Comparison of ENCODE assay signal across 17 cellular contexts in the genomic region with DNA sequence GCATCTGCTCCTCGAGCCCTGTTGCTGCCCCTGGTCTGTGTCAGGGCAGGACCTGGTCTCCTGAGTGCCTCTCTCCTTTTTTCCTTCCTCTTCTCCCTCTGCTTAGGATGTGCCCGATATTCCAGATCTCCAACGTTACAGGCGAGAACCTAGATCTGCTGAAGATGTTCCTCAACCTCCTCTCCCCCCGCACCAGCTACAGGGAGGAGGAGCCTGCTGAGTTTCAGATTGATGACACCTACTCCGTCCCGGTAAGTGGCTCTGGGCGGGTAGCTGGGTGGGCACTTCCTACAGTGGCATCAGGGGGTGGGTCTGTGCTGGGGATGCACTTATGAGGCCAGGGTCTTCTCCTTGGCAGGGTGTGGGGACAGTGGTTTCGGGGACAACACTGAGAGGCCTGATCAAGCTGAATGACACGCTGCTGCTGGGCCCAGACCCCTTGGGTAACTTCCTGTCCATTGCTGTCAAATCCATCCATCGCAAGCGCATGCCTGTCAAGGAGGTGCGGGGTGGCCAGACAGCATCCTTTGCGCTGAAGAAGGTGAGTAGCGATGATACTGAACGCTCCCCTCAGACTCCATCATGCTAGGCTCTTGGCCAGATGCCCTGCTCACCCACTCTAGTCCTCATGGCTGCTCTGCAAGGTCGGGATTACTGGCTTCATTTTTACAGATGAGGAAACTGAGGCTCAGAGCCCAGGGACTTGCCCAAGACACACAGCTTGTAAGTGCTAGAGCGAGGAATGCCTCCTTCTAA. TPM values are rescaled to one million over a fixed set of nuclear protein-coding genes. Genes with fewer than 3 reads are reported as not detected.
A peak's percentile ranks its signal among the peaks of the same experiment; 100 is the strongest.
DNase-seq lines count a peak whose midpoint lies in the region; ATAC-seq, FAIRE-seq and TF ChIP-seq lines count a peak whose summit lies in the region.
"Had no signal": no experiment of that assay in that cellular context is flagged by ENCODE, and none has a peak within 500 bp of the region (broad histone marks: within the 10 kb centered on the region; RNA-seq: fewer than 3 reads in every experiment).

No MANE protein-coding gene starts in this region.

- 88 to 96% (median 91%) methylated on average over 16 to 18 of the region's 18 CpGs for WGBS in spleen, 5 donors

- no peak overlapping the region for H3K4me3 Mint-ChIP-seq in central memory CD8-positive, alpha-beta T cell

- H3K9me3 Mint-ChIP-seq in central memory CD8-positive, alpha-beta T cell: no peaks in the 10 kb centered on the region

- H3K27ac ChIP-seq in BLaER1 treated with 17β-estradiol and CSF1 and Interleukin-3, amounts not matched to agents 10 nM and 100 nM: peak overlapping the region in 3 of 11 experiments; percentile 58 to 71 (median 68); a peak in 2 of 22 replicates
- H3K27ac ChIP-seq in spleen: no peak overlapping the region
- H3K27ac ChIP-seq: C4-2B, GM23248 had no signal

- peak overlapping the region in 9 of 11 experiments; percentile 54 to 93 (median 81); a peak in 18 of 22 replicates for H3K4me2 ChIP-seq in BLaER1 treated with 17β-estradiol and CSF1 and Interleukin-3, amounts not matched to agents 10 nM and 100 nM

- H3K4me1 Mint-ChIP-seq in central memory CD8-positive, alpha-beta T cell: peaks cover 21% of the 10 kb centered on the region

- H3K27me3 Mint-ChIP-seq in central memory CD8-positive, alpha-beta T cell: no peaks in the 10 kb centered on the region

- H3K27ac Mint-ChIP-seq in central memory CD8-positive, alpha-beta T cell (ENCODE audit: low read depth): peak overlapping the region; percentile 81

- no peak for TF ChIP-seq CTCF in spleen (IDR thresholded peaks at IDR 0.05 in 8 of 11, conservative IDR thresholded peaks at IDR 0.05 in 3 of 11)

- DNase-seq in GM12891 (ENCODE audit: insufficient read length, low spot score): no peak
- no peak for DNase-seq in central memory CD8-positive, alpha-beta T cell (ENCODE audit: low spot score in 2 of 2)
- peak; percentile 53 for DNase-seq in spleen
- no peak for DNase-seq in effector CD4-positive, alpha-beta T cell
- DNase-seq in posterior vena cava (ENCODE audit: low spot score): no peak
- DNase-seq: DMS53, GM23248, IMR-90, NCI-H1417 treated with DMSO at 0.1 percent for 48 hours, NCI-H2029, NCI-H2171 treated with DMSO at 0.1 percent for 48 hours, NCI-H510A, NCI-H82 had no signal

- H3K4me3 ChIP-seq in BLaER1 treated with 17β-estradiol and CSF1 and Interleukin-3, amounts not matched to agents 10 nM and 100 nM: no peak overlapping the region
- H3K4me3 ChIP-seq in spleen: no peak overlapping the region
- H3K4me3 ChIP-seq: GM23248 had no signal

- FAIRE-seq in GM12891 (lab: Jason Lieb, UNC): peak; percentile 5
- FAIRE-seq: GM12892 had no signal

- H3K9me3 ChIP-seq in BLaER1 treated with 17β-estradiol and CSF1 and Interleukin-3, amounts not matched to agents 10 nM and 100 nM (replicated peaks in 1 of 11): no peaks in the 10 kb centered on the region
- H3K9me3 ChIP-seq in spleen: no peaks in the 10 kb centered on the region

- peaks cover 94 to 100% (median 98%) of the 10 kb centered on the region in 11 experiments for H3K36me3 ChIP-seq in BLaER1 treated with 17β-estradiol and CSF1 and Interleukin-3, amounts not matched to agents 10 nM and 100 nM
- H3K36me3 ChIP-seq in spleen: peaks cover 3 to 100% (median 93%) of the 10 kb centered on the region in 6 donors

- peaks cover 84% of the 10 kb centered on the region for H3K36me3 Mint-ChIP-seq in central memory CD8-positive, alpha-beta T cell (ENCODE audit: insufficient read depth)

- no peak for ATAC-seq in central memory CD8-positive, alpha-beta T cell (replicated peaks; ENCODE audit: extremely low read depth, poor library complexity, severe bottlenecking)
- ATAC-seq in HG02885 (IDR thresholded peaks at IDR 0.05; ENCODE audit: poor library complexity, unreplicated experiment): no peak

- TF ChIP-seq POLR2A in GM12891 (IDR thresholded peaks at IDR 0.05; ENCODE audit: low read depth, low read length) (no peak; the same call in 1 of the 2 replicates), spleen (IDR thresholded peaks at IDR 0.05) (no peak)

- intact Hi-C loops in spleen (cut with DNase I; ENCODE audit: low total_unique reads): no loop called here
- intact Hi-C loops in posterior vena cava (cut with DNase I): no loop called here

- H3K27me3 ChIP-seq in BLaER1 treated with 17β-estradiol and CSF1 and Interleukin-3, amounts not matched to agents 10 nM and 100 nM: no peaks in the 10 kb centered on the region
- H3K27me3 ChIP-seq in spleen (replicated peaks in 1 of 7): no peaks in the 10 kb centered on the region

- peaks cover 18 to 80% (median 53%) of the 10 kb centered on the region in 11 experiments; a peak in 20 of 22 replicates for H4K20me1 ChIP-seq in BLaER1 treated with 17β-estradiol and CSF1 and Interleukin-3, amounts not matched to agents 10 nM and 100 nM

- H3K9ac ChIP-seq in BLaER1 treated with 17β-estradiol and CSF1 and Interleukin-3, amounts not matched to agents 10 nM and 100 nM: no peak overlapping the region; a peak in 1 of 22 replicates
- H3K9ac ChIP-seq: GM23248 had no signal

- peaks cover 5 to 54% (median 45%) of the 10 kb centered on the region in 10 experiments; a peak in 19 of 20 replicates for H3K4me1 ChIP-seq in BLaER1 treated with 17β-estradiol and CSF1 and Interleukin-3, amounts not matched to agents 10 nM and 100 nM
- peaks cover 0 to 18% (median 3%) of the 10 kb centered on the region in 6 donors for H3K4me1 ChIP-seq in spleen

TF ChIP-seq in GM12891, 5 proteins besides CTCF, POLR2A, EP300 and RAD21:
- TF ChIP-seq TAF1 (IDR thresholded peaks at IDR 0.05; ENCODE audit: low read depth, low read length) (no peak), POU2F2 (IDR thresholded peaks at IDR 0.05; ENCODE audit: low read depth, low read length) (no peak), PAX5 (IDR thresholded peaks at IDR 0.05; ENCODE audit: insufficient read depth, low read length, severe bottlenecking) (no peak), SPI1 (IDR thresholded peaks at IDR 0.05; ENCODE audit: low read depth, low read length) (no peak), POLR2AphosphoS5 (IDR thresholded peaks at IDR 0.05; ENCODE audit: low read depth, low read length) (no peak)

RNA-seq across cellular contexts. Expression of a gene that starts 20.3 kb away (rescaled TPM):
- polyA plus RNA-seq in GM12891 (2012; ENCODE audit: low read depth, missing spikeins): 26.0 TPM
- total RNA-seq in spleen: 100 to 1,000 TPM in 2 of 7 donors, 10 to 100 TPM in 5; 76.3 to 134 (median 98.8) TPM
- polyA plus RNA-seq in spleen: 10 to 100 TPM in 1 of 3 donors, 1 to 10 TPM in 2; 9.7 to 31.9 (median 9.9) TPM
- total RNA-seq in posterior vena cava: 10 to 100 TPM; 29.8 to 34.3 TPM

RNA-seq across cellular contexts. Expression of a gene that starts 25.3 kb away (rescaled TPM):
- 30.2 TPM for polyA plus RNA-seq in GM12891 (2012; ENCODE audit: low read depth, missing spikeins)
- total RNA-seq in spleen (10 to 100 TPM; 28.5 to 54.2 (median 36.4) TPM), posterior vena cava (10 to 100 TPM; 45.0 to 48.3 TPM)
- 10 to 100 TPM; 10.1 to 16.3 (median 13.8) TPM for polyA plus RNA-seq in spleen

RNA-seq across cellular contexts. Expression of a gene that starts 29.7 kb away (rescaled TPM):
- 42.1 TPM for polyA plus RNA-seq in GM12891 (2012; ENCODE audit: low read depth, missing spikeins)
- total RNA-seq in spleen (100 to 1,000 TPM; 204 to 455 (median 220) TPM), posterior vena cava (100 to 1,000 TPM; 229 to 246 TPM)
- polyA plus RNA-seq in spleen: 10 to 100 TPM; 35.4 to 86.5 (median 38.9) TPM

RNA-seq across cellular contexts. Expression of a gene that starts 44.3 kb away (rescaled TPM):
- polyA plus RNA-seq in GM12891 (2012; ENCODE audit: low read depth, missing spikeins): 74.5 TPM
- total RNA-seq in spleen (10 to 100 TPM; 28.6 to 59.9 (median 50.6) TPM), posterior vena cava (10 to 100 TPM; 40.7 to 42.8 TPM)
- 10 to 100 TPM; 24.3 to 44.3 (median 41.3) TPM for polyA plus RNA-seq in spleen
